ENCODE assay signal across 20 cellular contexts in the genomic region with DNA sequence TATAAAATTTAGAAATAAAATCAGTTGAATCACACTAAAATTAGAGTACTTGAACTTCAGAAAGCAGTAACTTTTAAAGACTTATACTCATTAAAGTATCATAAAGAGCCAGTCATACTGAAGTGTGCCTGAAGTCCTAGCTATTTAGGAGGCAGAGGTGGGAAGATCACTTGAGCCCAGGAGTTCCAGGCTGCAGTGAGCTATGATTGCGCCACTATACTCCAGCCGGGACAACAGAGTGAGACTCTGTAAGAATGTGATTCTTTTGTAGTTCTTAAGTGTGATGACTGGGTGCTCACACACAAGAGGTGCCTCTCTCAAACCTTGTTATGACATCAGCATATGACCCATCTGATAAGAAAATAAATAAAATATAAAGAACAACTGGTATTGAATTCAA.
"Had no signal": no experiment of that assay in that cellular context is flagged by ENCODE, and none has a peak within 500 bp of the region (broad histone marks: within the 10 kb centered on the region; RNA-seq: fewer than 3 reads in every experiment).

No MANE protein-coding gene starts in this region.

- ATAC-seq: left cardiac atrium, psoas muscle had no signal

- H3K27me3 Mint-ChIP-seq: activated naive CD8-positive, alpha-beta T cell treated with anti-CD3 and anti-CD28 coated beads for 36 hours; dendritic cell treated with granulocyte-macrophage colony-stimulating factor and Interleukin-4, amounts not matched to agents 40 ng/mL and 50 ng/mL, for 4 days had no signal

- H3K9me3 ChIP-seq: psoas muscle, thoracic aorta, upper lobe of right lung had no signal

- H3K9me3 Mint-ChIP-seq: activated naive CD8-positive, alpha-beta T cell treated with anti-CD3 and anti-CD28 coated beads for 36 hours; activated T-helper 1 cell treated with anti-CD3 and anti-CD28 coated beads, Interleukin-12 subunit alpha, Interleukin-12 subunit beta, Interleukin-2, Interleukin-4 antibody, amounts not matched to agents 30 ng/mL and 10 ng/mL and 1 ng/mL, durations not matched to agents 14 hours and 24 hours and 36 hours; dendritic cell treated with granulocyte-macrophage colony-stimulating factor and Interleukin-4, amounts not matched to agents 40 ng/mL and 50 ng/mL, for 4 days had no signal

- H3K27ac Mint-ChIP-seq: activated naive CD8-positive, alpha-beta T cell treated with anti-CD3 and anti-CD28 coated beads for 36 hours; activated T-helper 1 cell treated with anti-CD3 and anti-CD28 coated beads, Interleukin-12 subunit alpha, Interleukin-12 subunit beta, Interleukin-2, Interleukin-4 antibody, amounts not matched to agents 30 ng/mL and 10 ng/mL and 1 ng/mL, durations not matched to agents 14 hours and 24 hours and 36 hours had no signal

- DNase-seq: activated CD4-positive, alpha-beta T cell treated with anti-CD3 and anti-CD28 coated beads for 1 hour; activated naive CD8-positive, alpha-beta T cell treated with anti-CD3 and anti-CD28 coated beads for 36 hours; amygdala; effector memory CD4-positive, alpha-beta T cell; foreskin fibroblast; glutamatergic neuron; hippocampal formation; left cardiac atrium; midbrain; psoas muscle; right cardiac atrium; small intestine; stimulated activated CD4-positive, alpha-beta T cell treated with anti-CD3 and anti-CD28 coated beads, Interleukin-4, amount 100 ng/mL, for 1 hour; T-helper 2 cell; upper lobe of right lung had no signal

- H3K27ac ChIP-seq: psoas muscle, thoracic aorta, upper lobe of right lung, VCaP had no signal

- H3K4me3 ChIP-seq: cardiac muscle cell, psoas muscle, thoracic aorta, upper lobe of right lung had no signal

- H3K36me3 ChIP-seq: cardiac muscle cell, thoracic aorta, upper lobe of right lung had no signal

- H3K4me3 Mint-ChIP-seq: activated naive CD8-positive, alpha-beta T cell treated with anti-CD3 and anti-CD28 coated beads for 36 hours; activated T-helper 1 cell treated with anti-CD3 and anti-CD28 coated beads, Interleukin-12 subunit alpha, Interleukin-12 subunit beta, Interleukin-2, Interleukin-4 antibody, amounts not matched to agents 30 ng/mL and 10 ng/mL and 1 ng/mL, durations not matched to agents 14 hours and 24 hours and 36 hours; dendritic cell treated with granulocyte-macrophage colony-stimulating factor and Interleukin-4, amounts not matched to agents 40 ng/mL and 50 ng/mL, for 4 days had no signal

- H3K27me3 ChIP-seq: cardiac muscle cell, upper lobe of right lung had no signal
